23 cellular contexts compared by ENCODE assay signal in genomic region chr4:102170910-102171309, GRCh38.
DNase-seq lines count a peak whose midpoint lies in the region; ATAC-seq, FAIRE-seq and TF ChIP-seq lines count a peak whose summit lies in the region.
"Had no signal": no experiment of that assay in that cellular context is flagged by ENCODE, and none has a peak within 500 bp of the region (broad histone marks: within the 10 kb centered on the region; RNA-seq: fewer than 3 reads in every experiment).

No MANE protein-coding gene starts in this region.

- no peak for TF ChIP-seq POLR2A in A549 (IDR thresholded peaks at IDR 0.05; ENCODE audit: low read length)

- no peak overlapping the region for H3K4me2 ChIP-seq in A549
- H3K4me2 ChIP-seq: BLaER1 treated with 17β-estradiol and CSF1 and Interleukin-3, amounts not matched to agents 10 nM and 100 nM had no signal

- no peaks in the 10 kb centered on the region for H3K4me1 Mint-ChIP-seq in natural killer cell
- no peaks in the 10 kb centered on the region for H3K4me1 Mint-ChIP-seq in activated naive CD8-positive, alpha-beta T cell treated with anti-CD3 and anti-CD28 coated beads for 36 hours
- H3K4me1 Mint-ChIP-seq: B cell had no signal

- no peak overlapping the region for H3K4me3 Mint-ChIP-seq in natural killer cell
- no peak overlapping the region for H3K4me3 Mint-ChIP-seq in activated naive CD8-positive, alpha-beta T cell treated with anti-CD3 and anti-CD28 coated beads for 36 hours
- H3K4me3 Mint-ChIP-seq: B cell; CD4-positive, alpha-beta T cell; CD8-positive, alpha-beta T cell had no signal

- H3K27ac ChIP-seq in A549: no peak overlapping the region
- H3K27ac ChIP-seq: BLaER1 treated with 17β-estradiol and CSF1 and Interleukin-3, amounts not matched to agents 10 nM and 100 nM; C4-2B had no signal

- H3K27me3 Mint-ChIP-seq in natural killer cell (ENCODE audit: low read depth in 2 of 2): no peaks in the 10 kb centered on the region
- no peaks in the 10 kb centered on the region for H3K27me3 Mint-ChIP-seq in activated naive CD8-positive, alpha-beta T cell treated with anti-CD3 and anti-CD28 coated beads for 36 hours
- H3K27me3 Mint-ChIP-seq: B cell had no signal

- H3K4me1 ChIP-seq in A549: peaks cover 6% of the 10 kb centered on the region; the same call in 1 of the 3 replicates
- H3K4me1 ChIP-seq: Caco-2 had no signal

- no peak overlapping the region for H3K27ac Mint-ChIP-seq in natural killer cell
- no peak overlapping the region for H3K27ac Mint-ChIP-seq in activated naive CD8-positive, alpha-beta T cell treated with anti-CD3 and anti-CD28 coated beads for 36 hours
- H3K27ac Mint-ChIP-seq: B cell; CD4-positive, alpha-beta T cell; CD8-positive, alpha-beta T cell had no signal

- intact Hi-C loops in natural killer cell (cut with micrococcal nuclease): no loop called here

- no peaks in the 10 kb centered on the region for H3K36me3 Mint-ChIP-seq in natural killer cell
- no peaks in the 10 kb centered on the region for H3K36me3 Mint-ChIP-seq in activated naive CD8-positive, alpha-beta T cell treated with anti-CD3 and anti-CD28 coated beads for 36 hours
- H3K36me3 Mint-ChIP-seq: CD8-positive, alpha-beta T cell had no signal

- no peaks in the 10 kb centered on the region for H3K9me3 ChIP-seq in A549
- H3K9me3 ChIP-seq: Caco-2 had no signal

- no peak for TF ChIP-seq CTCF in A549 (IDR thresholded peaks at IDR 0.05)
- TF ChIP-seq CTCF in natural killer cell (IDR thresholded peaks at IDR 0.05): no peak

- no peak overlapping the region for H3K4me3 ChIP-seq in A549
- H3K4me3 ChIP-seq: BLaER1 treated with 17β-estradiol and CSF1 and Interleukin-3, amounts not matched to agents 10 nM and 100 nM; GM12878 had no signal

- H3K9me3 Mint-ChIP-seq in natural killer cell: no peaks in the 10 kb centered on the region
- H3K9me3 Mint-ChIP-seq in activated naive CD8-positive, alpha-beta T cell treated with anti-CD3 and anti-CD28 coated beads for 36 hours: no peaks in the 10 kb centered on the region
- H3K9me3 Mint-ChIP-seq: CD4-positive, alpha-beta T cell; CD8-positive, alpha-beta T cell had no signal

- TF ChIP-seq RAD21 in A549 (conservative IDR thresholded peaks at IDR 0.05 in 1 of 2, IDR thresholded peaks at IDR 0.05 in 1 of 2): no peak

- no peak for ATAC-seq in A549
- ATAC-seq in natural killer cell: no peak
- no peak for ATAC-seq in HG03520 (IDR thresholded peaks at IDR 0.05; ENCODE audit: unreplicated experiment)
- no peak for ATAC-seq in GM21723 (IDR thresholded peaks at IDR 0.05; ENCODE audit: unreplicated experiment)
- ATAC-seq: CD8-positive, alpha-beta T cell; GM12878 had no signal

- POLR2A ChIA-PET in A549 (lab: Yijun Ruan, JAX): no interaction called here

- no peak for TF ChIP-seq EP300 in A549 (IDR thresholded peaks at IDR 0.05)

- DNase-seq in A549 (ENCODE audit: low read depth in 1 of 2, low spot score in 1 of 2) (no peak), RCC 7860 (ENCODE audit: low spot score) (no peak), natural killer cell (no peak)
- DNase-seq in activated naive CD8-positive, alpha-beta T cell treated with anti-CD3 and anti-CD28 coated beads for 36 hours: no peak
- DNase-seq: 8988T; AML-193; Caco-2; Calu3; CD4-positive, alpha-beta T cell; CD8-positive, alpha-beta T cell; DMS79 treated with DMSO at 0.1 percent for 48 hours; GDM1 had no signal

- FAIRE-seq in A549 (lab: Jason Lieb, UNC) (no peak), G401.6 (lab: Jason Lieb, UNC) (peak; percentile 58), RCC 7860 (lab: Jason Lieb, UNC) (peak; percentile 12), endometrium (lab: Jason Lieb, UNC) (peak; percentile 23)
- FAIRE-seq: D721Med, GM12878, GM12892, GM18507 had no signal

- CTCF ChIA-PET in A549 (lab: Yijun Ruan, JAX): no interaction called here

TF ChIP-seq in A549, 52 proteins besides CTCF, POLR2A, EP300 and RAD21:
- TF ChIP-seq, protein P1, sequence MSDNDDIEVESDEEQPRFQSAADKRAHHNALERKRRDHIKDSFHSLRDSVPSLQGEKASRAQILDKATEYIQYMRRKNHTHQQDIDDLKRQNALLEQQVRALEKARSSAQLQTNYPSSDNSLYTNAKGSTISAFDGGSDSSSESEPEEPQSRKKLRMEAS (IDR thresholded peaks at IDR 0.05): no peak
- TF ChIP-seq CBX2 (IDR thresholded peaks at IDR 0.05; ENCODE audit: borderline replicate concordance, low read depth) (no peak), MAFK (IDR thresholded peaks at IDR 0.05; ENCODE audit: partially characterized antibody) (peak; percentile 52), ZC3H11A (IDR thresholded peaks at IDR 0.05) (no peak)
